8 cellular contexts compared by ENCODE assay signal in genomic region chr9:2158111-2158610, GRCh38.
DNase-seq lines count a peak whose midpoint lies in the region; ATAC-seq, FAIRE-seq and TF ChIP-seq lines count a peak whose summit lies in the region.

No MANE protein-coding gene starts in this region.

- peak; percentile 67 for ATAC-seq in GM21825 (IDR thresholded peaks at IDR 0.05; ENCODE audit: unreplicated experiment)
- peak; percentile 79 for ATAC-seq in T-helper 17 cell

- TF ChIP-seq CTCF in choroid plexus epithelial cell (conservative IDR thresholded peaks at IDR 0.05; ENCODE audit: low read depth, low read length) (no peak), D721Med (IDR thresholded peaks at IDR 0.05; ENCODE audit: insufficient read depth, missing control alignments) (no peak)

- H3K9me3 ChIP-seq in T-helper 17 cell (ENCODE audit: control insufficient read depth, low read length, poor library complexity, severe bottlenecking): no peaks in the 10 kb centered on the region

- H3K27ac Mint-ChIP-seq in T-helper 17 cell: peak overlapping the region; percentile 94

- peaks cover 41% of the 10 kb centered on the region for H3K4me1 Mint-ChIP-seq in T-helper 17 cell

- peaks cover 4% of the 10 kb centered on the region for H3K36me3 Mint-ChIP-seq in T-helper 17 cell (ENCODE audit: low read depth)

- FAIRE-seq in D721Med (lab: Jason Lieb, UNC): no peak

- DNase-seq in EL: peak; percentile 71
- DNase-seq in LHCN-M2 (ENCODE audit: low read depth): peak; percentile 87
- peak; percentile 6 to 19 (median 16) for DNase-seq in T-helper 17 cell
- DNase-seq in choroid plexus epithelial cell (ENCODE audit: low read depth): peak; percentile 84
- DNase-seq in left kidney (ENCODE audit: low read depth, low spot score): peak; percentile 91
- peak; percentile 15 to 16 for DNase-seq in stimulated activated CD4-positive, alpha-beta T cell treated with anti-CD3 and anti-CD28 coated beads, Interleukin-2, amount 100 ng/mL, for 48 hours
- DNase-seq in D721Med (ENCODE audit: insufficient read length, low spot score): no peak

- peak overlapping the region; percentile 60 for H3K4me3 ChIP-seq in choroid plexus epithelial cell (ENCODE audit: low read depth, low read length)

- H3K27me3 Mint-ChIP-seq in T-helper 17 cell: no peaks in the 10 kb centered on the region

- peak overlapping the region; percentile 94 for H3K4me3 Mint-ChIP-seq in T-helper 17 cell
